In the genomic region with DNA sequence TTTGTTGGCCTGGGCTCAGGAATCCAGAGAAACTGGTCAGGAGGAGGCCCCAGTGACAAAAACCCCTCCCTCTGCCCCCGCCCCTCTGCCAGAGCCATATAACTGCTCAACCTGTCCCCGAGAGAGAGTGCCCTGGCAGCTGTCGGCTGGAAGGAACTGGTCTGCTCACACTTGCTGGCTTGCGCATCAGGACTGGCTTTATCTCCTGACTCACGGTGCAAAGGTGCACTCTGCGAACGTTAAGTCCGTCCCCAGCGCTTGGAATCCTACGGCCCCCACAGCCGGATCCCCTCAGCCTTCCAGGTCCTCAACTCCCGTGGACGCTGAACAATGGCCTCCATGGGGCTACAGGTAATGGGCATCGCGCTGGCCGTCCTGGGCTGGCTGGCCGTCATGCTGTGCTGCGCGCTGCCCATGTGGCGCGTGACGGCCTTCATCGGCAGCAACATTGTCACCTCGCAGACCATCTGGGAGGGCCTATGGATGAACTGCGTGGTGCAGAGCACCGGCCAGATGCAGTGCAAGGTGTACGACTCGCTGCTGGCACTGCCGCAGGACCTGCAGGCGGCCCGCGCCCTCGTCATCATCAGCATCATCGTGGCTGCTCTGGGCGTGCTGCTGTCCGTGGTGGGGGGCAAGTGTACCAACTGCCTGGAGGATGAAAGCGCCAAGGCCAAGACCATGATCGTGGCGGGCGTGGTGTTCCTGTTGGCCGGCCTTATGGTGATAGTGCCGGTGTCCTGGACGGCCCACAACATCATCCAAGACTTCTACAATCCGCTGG, we compare ENCODE assay signal across 10 cellular contexts. TPM values are rescaled to one million over a fixed set of nuclear protein-coding genes. Genes with fewer than 3 reads are reported as not detected.
DNase-seq lines count a peak whose midpoint lies in the region; ATAC-seq lines count a peak whose summit lies in the region.
"Had no signal": no experiment of that assay in that cellular context is flagged by ENCODE, and none has a peak within 500 bp of the region (broad histone marks: within the 10 kb centered on the region; RNA-seq: fewer than 3 reads in every experiment).

A gene with protein sequence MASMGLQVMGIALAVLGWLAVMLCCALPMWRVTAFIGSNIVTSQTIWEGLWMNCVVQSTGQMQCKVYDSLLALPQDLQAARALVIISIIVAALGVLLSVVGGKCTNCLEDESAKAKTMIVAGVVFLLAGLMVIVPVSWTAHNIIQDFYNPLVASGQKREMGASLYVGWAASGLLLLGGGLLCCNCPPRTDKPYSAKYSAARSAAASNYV (plus strand): TSS at position 125 of the 784 bp plus-strand sequence. CDS start 206 bp downstream, at position 331.

- peak; percentile 10 for ATAC-seq in left lobe of liver
- no peak for ATAC-seq in GM18867 (IDR thresholded peaks at IDR 0.05; ENCODE audit: unreplicated experiment)

- no peaks in the 10 kb centered on the region for H3K9me3 ChIP-seq in adipocyte (ENCODE audit: control insufficient read depth, low read length)
- H3K9me3 ChIP-seq: adrenal gland, heart left ventricle had no signal

- H3K27me3 ChIP-seq in adipocyte (replicated peaks; ENCODE audit: control insufficient read depth, insufficient read depth, low read length): no peaks in the 10 kb centered on the region
- H3K27me3 ChIP-seq: adrenal gland had no signal

- H3K4me3 ChIP-seq in adipocyte (ENCODE audit: low read length) (no peak within 1 kb of the TSS), urinary bladder (ENCODE audit: low read depth, low read length) (peak within 1 kb of the TSS; percentile 32)
- H3K4me3 ChIP-seq: adrenal gland, heart left ventricle had no signal

- H3K36me3 ChIP-seq in adipocyte (ENCODE audit: control insufficient read depth, insufficient read depth, low read length, severe bottlenecking): no peaks in the 10 kb centered on the region
- H3K36me3 ChIP-seq in urinary bladder (ENCODE audit: insufficient read depth): no peaks in the 10 kb centered on the region
- H3K36me3 ChIP-seq: adrenal gland, heart left ventricle had no signal

- H3K4me1 ChIP-seq in adipocyte (ENCODE audit: control insufficient read depth, insufficient read depth, low read length): peaks cover 29% of the 10 kb centered on the region
- no peaks in the 10 kb centered on the region for H3K4me1 ChIP-seq in urinary bladder (ENCODE audit: insufficient read depth)

- 59% methylated on average over 44 of the region's 44 CpGs for WGBS in urinary bladder

- H3K9ac ChIP-seq in adipocyte (ENCODE audit: low read length): peak within 1 kb of the TSS; percentile 2

- peak within 1 kb of the TSS; percentile 92 for H3K27ac ChIP-seq in urinary bladder (ENCODE audit: low read depth)
- H3K27ac ChIP-seq: heart left ventricle had no signal

- DNase-seq in NCI-H748 (lab: John Stamatoyannopoulos, UW; ENCODE audit: unreplicated experiment): peak; percentile 80
- no peak for DNase-seq in NCI-H748 treated with DMSO at 0.1 percent for 48 hours (lab: John Stamatoyannopoulos, UW)
- DNase-seq in adipocyte (ENCODE audit: low read depth): no peak
- no peak for DNase-seq in left lobe of liver (ENCODE audit: low spot score)
- DNase-seq in HUDEP-2 (lab: John Stamatoyannopoulos, UW; ENCODE audit: unreplicated experiment in 76 of 76): no peak
- DNase-seq in EL: no peak

RNA-seq across cellular contexts. Expression of the gene that starts here (rescaled TPM):
- total RNA-seq in left lobe of liver (1.7 TPM), urinary bladder (51.4 TPM)
- 127 TPM for polyA plus RNA-seq in urinary bladder

Comparison
In these comparisons a context has a peak if more than half of its experiments do, and no peak if none do; other contexts are left out.
1. RNA of the gene that starts here (total RNA-seq): 51.4 TPM in urinary bladder (single experiment); 1.7 TPM in left lobe of liver (single experiment); every median in the first group is over 10 times any median in the second.